8 cellular contexts compared by ENCODE assay signal in the genomic region with DNA sequence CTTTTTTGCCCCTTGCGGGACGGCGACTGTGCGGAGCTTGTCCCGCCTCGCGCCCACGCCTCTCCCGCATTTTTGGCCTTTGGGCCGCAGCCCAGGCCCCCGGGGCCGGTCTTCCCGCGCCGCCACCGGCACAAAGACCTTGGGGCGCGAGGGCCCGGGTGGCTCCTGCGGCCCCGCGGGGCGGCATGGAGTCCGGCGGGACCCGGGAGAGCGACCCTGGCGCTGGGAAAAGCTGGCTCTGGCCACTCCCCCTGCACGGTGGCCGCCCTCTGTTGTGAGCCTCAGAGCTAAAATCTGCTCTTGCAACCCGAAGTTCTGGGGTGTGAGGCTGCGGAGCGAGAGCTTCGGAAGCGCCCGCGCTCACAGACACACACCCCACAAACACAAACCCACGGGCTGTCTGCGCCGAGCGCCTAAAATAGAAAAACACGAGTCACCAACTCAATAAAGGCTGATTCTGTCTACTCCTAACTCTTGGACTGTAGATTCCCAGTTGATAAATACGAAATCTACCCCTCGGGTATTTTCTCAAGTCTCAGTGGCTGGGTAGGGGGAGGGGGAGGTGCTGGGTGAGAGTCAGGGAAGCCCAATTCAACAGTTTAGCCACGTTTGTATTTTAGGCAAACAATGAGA. TPM values are rescaled to one million over a fixed set of nuclear protein-coding genes. Genes with fewer than 3 reads are reported as not detected.
DNase-seq lines count a peak whose midpoint lies in the region; ATAC-seq and TF ChIP-seq lines count a peak whose summit lies in the region.

No MANE protein-coding gene starts in this region.

- no peak for TF ChIP-seq CTCF in heart right ventricle (IDR thresholded peaks at IDR 0.05)

- no peaks in the 10 kb centered on the region for H3K36me3 ChIP-seq in heart right ventricle

- H3K4me1 ChIP-seq in heart right ventricle: peaks cover 2 to 24% (median 18%) of the 10 kb centered on the region in 9 donors

- DNase-seq in NCI-H1436 (lab: John Stamatoyannopoulos, UW) (peak; percentile 61), NCI-H1436 treated with DMSO at 0.1 percent for 48 hours (lab: John Stamatoyannopoulos, UW) (no peak), NOMO-1 treated with DMSO at 0.1 percent for 48 hours (lab: John Stamatoyannopoulos, UW; ENCODE audit: unreplicated experiment) (peak; percentile 29), heart right ventricle (peak; percentile 16 to 26), pons (ENCODE audit: low spot score) (peak; percentile 33)
- DNase-seq in activated naive CD4-positive, alpha-beta T cell treated with anti-CD3 and anti-CD28 coated beads, Interleukin-2, amount 50 U/mL, for 72 hours (ENCODE audit: low spot score in 2 of 2): peak; percentile 44 to 55

- peaks cover 0 to 25% (median 0%) of the 10 kb centered on the region in 7 donors for H3K27me3 ChIP-seq in heart right ventricle

- intact Hi-C loops in heart right ventricle (cut with DNase I): loop anchor here in 4 of 10 donors (2.0 to 10.0 kb wide), 2 partner anchors 87 to 91 kb away; a partner anchor contains a TSS

- H3K9me3 ChIP-seq in heart right ventricle: no peaks in the 10 kb centered on the region

- H3K27ac Mint-ChIP-seq in activated naive CD4-positive, alpha-beta T cell treated with anti-CD3 and anti-CD28 coated beads, Interleukin-2, amount 50 U/mL, for 72 hours: peak overlapping the region in 1 of 2 donors; percentile 81

- H3K4me3 ChIP-seq in heart right ventricle: peak overlapping the region; percentile 51 to 88 (median 70)

- WGBS in heart right ventricle, 2 donors: 0% methylated on average over 45 of the region's 45 CpGs

- peak overlapping the region in 6 of 10 donors; percentile 24 to 62 (median 46) for H3K27ac ChIP-seq in heart right ventricle

- ATAC-seq in HG03439 (IDR thresholded peaks at IDR 0.05; ENCODE audit: unreplicated experiment) (peak; percentile 14), heart right ventricle (peak in 7 of 8 donors; percentile 10 to 53 (median 37)), GM19351 (IDR thresholded peaks at IDR 0.05; ENCODE audit: unreplicated experiment) (no peak)
- peak; percentile 4 to 39 for ATAC-seq in activated naive CD4-positive, alpha-beta T cell treated with anti-CD3 and anti-CD28 coated beads, Interleukin-2, amount 50 U/mL, for 72 hours

- H3K36me3 Mint-ChIP-seq in activated naive CD4-positive, alpha-beta T cell treated with anti-CD3 and anti-CD28 coated beads, Interleukin-2, amount 50 U/mL, for 72 hours: peaks cover 0 to 4% of the 10 kb centered on the region in 2 donors

- H3K9me3 Mint-ChIP-seq in activated naive CD4-positive, alpha-beta T cell treated with anti-CD3 and anti-CD28 coated beads, Interleukin-2, amount 50 U/mL, for 72 hours: no peaks in the 10 kb centered on the region

RNA-seq across cellular contexts. Expression of a gene that starts 0.5 kb away (rescaled TPM):
- 1 to 10 TPM; 4.0 to 5.2 TPM for total RNA-seq in activated naive CD4-positive, alpha-beta T cell treated with anti-CD3 and anti-CD28 coated beads, Interleukin-2, amount 50 U/mL, for 72 hours
- 1 to 10 TPM in 8 of 10 donors, under 1 TPM in 2; 0.78 to 2.3 (median 1.5) TPM for total RNA-seq in heart right ventricle
- polyA plus RNA-seq in heart right ventricle: under 1 TPM; 0.37 to 0.51 TPM
